ENCODE assay signal across 20 cellular contexts in genomic region chr5:64666058-64666457, GRCh38. TPM values are rescaled to one million over a fixed set of nuclear protein-coding genes. Genes with fewer than 3 reads are reported as not detected.
DNase-seq lines count a peak whose midpoint lies in the region; ATAC-seq, FAIRE-seq and TF ChIP-seq lines count a peak whose summit lies in the region.
"Had no signal": no experiment of that assay in that cellular context is flagged by ENCODE, and none has a peak within 500 bp of the region (broad histone marks: within the 10 kb centered on the region; RNA-seq: fewer than 3 reads in every experiment).

No MANE protein-coding gene starts in this region.

- ATAC-seq in WTC11, result no peak
- no peak for ATAC-seq in GM21360 (IDR thresholded peaks at IDR 0.05; ENCODE audit: unreplicated experiment)
- ATAC-seq in gastroesophageal sphincter, result no peak

- H2AFZ ChIP-seq in OCI-LY7 (ENCODE audit: low read length), result no peak overlapping the region

- no peaks in the 10 kb centered on the region for H3K27me3 Mint-ChIP-seq in WTC11 (ENCODE audit: low read depth)

- no peak overlapping the region for H3K27ac ChIP-seq in gastroesophageal sphincter
- H3K27ac ChIP-seq in OCI-LY7 (ENCODE audit: low read depth, low read length, poor library complexity, severe bottlenecking), result no peak overlapping the region
- H3K27ac ChIP-seq: 22Rv1 had no signal

- BruUV-seq in OCI-LY7 (replicated peaks; lab: Mats Ljungman, UMichigan), result no TSS peak

- H3K9me2 ChIP-seq in OCI-LY7 (ENCODE audit: insufficient read depth, low read length), result no peaks in the 10 kb centered on the region

- H3K79me2 ChIP-seq in OCI-LY7 (ENCODE audit: insufficient read depth, low read depth, low read length), result no peaks in the 10 kb centered on the region

- H3K9me3 ChIP-seq in gastroesophageal sphincter (no peaks in the 10 kb centered on the region), OCI-LY7 (ENCODE audit: low read length) (no peaks in the 10 kb centered on the region)

- H4K20me1 ChIP-seq in OCI-LY7 (ENCODE audit: insufficient read depth, low read length), result no peaks in the 10 kb centered on the region

- POLR2A ChIA-PET in WTC11 (lab: Charles Lee) (no interaction called here), OCI-LY7 (lab: Charles Lee) (interaction anchor here (0.5 kb wide), 1 partner anchor 731 kb away, joined by 5 read pairs; no protein-coding TSS in a partner anchor)

- no peak overlapping the region for H3K4me3 ChIP-seq in fibroblast of the aortic adventitia (ENCODE audit: low read depth, low read length)
- no peak overlapping the region for H3K4me3 ChIP-seq in gastroesophageal sphincter
- no peak overlapping the region for H3K4me3 ChIP-seq in OCI-LY7 (ENCODE audit: low read depth, low read length, poor library complexity, severe bottlenecking)

- no peaks in the 10 kb centered on the region for H3K36me3 ChIP-seq in gastroesophageal sphincter
- H3K36me3 ChIP-seq in OCI-LY7 (ENCODE audit: insufficient read depth, low read length), result no peaks in the 10 kb centered on the region

- no peaks in the 10 kb centered on the region for H3K9me3 Mint-ChIP-seq in WTC11
- H3K9me3 Mint-ChIP-seq: CD4-positive, alpha-beta memory T cell; stimulated activated naive CD8-positive, alpha-beta T cell treated with anti-CD3 and anti-CD28 coated beads, Interleukin-15, Interleukin-2, amounts not matched to agents 100 ng/mL and 50 ng/mL, for 24 hours had no signal

- H3K27ac Mint-ChIP-seq in WTC11, result no peak overlapping the region
- H3K27ac Mint-ChIP-seq: CD4-positive, alpha-beta memory T cell; stimulated activated naive CD8-positive, alpha-beta T cell treated with anti-CD3 and anti-CD28 coated beads, Interleukin-15, Interleukin-2, amounts not matched to agents 100 ng/mL and 50 ng/mL, for 24 hours had no signal

- DNase-seq in NCI-H146 (lab: John Stamatoyannopoulos, UW) (peak; percentile 35), NCI-H146 treated with DMSO at 0.1 percent for 48 hours (lab: John Stamatoyannopoulos, UW; ENCODE audit: unreplicated experiment) (no peak), WTC11 (ENCODE audit: low spot score) (no peak), fibroblast of the aortic adventitia (ENCODE audit: low read depth) (peak; percentile 78), GM12891 (ENCODE audit: insufficient read length, low spot score) (no peak), OCI-LY7 (ENCODE audit: low spot score) (no peak)
- DNase-seq: activated CD4-positive, CD25-positive, alpha-beta regulatory T cell; activated naive CD4-positive, alpha-beta T cell; caudate nucleus; CD4-positive, alpha-beta memory T cell; effector memory CD4-positive, alpha-beta T cell; GF-D8; midbrain; NCI-H2081 treated with DMSO at 0.1 percent for 48 hours had no signal

- no peak for TF ChIP-seq EP300 in gastroesophageal sphincter (IDR thresholded peaks at IDR 0.05)

- H3K27me3 ChIP-seq in gastroesophageal sphincter, result peaks cover 7% of the 10 kb centered on the region

- no peak overlapping the region for H3K4me2 ChIP-seq in OCI-LY7 (ENCODE audit: low read length)

- H3K36me3 Mint-ChIP-seq in WTC11, result no peaks in the 10 kb centered on the region
- H3K36me3 Mint-ChIP-seq: CD4-positive, alpha-beta memory T cell had no signal

- H3K4me1 ChIP-seq in gastroesophageal sphincter (no peaks in the 10 kb centered on the region), OCI-LY7 (ENCODE audit: insufficient read depth, low read length, poor library complexity, severe bottlenecking) (no peaks in the 10 kb centered on the region)

- CTCF ChIA-PET in WTC11 (lab: Charles Lee) (no interaction called here), OCI-LY7 (lab: Charles Lee; ENCODE audit: unreplicated experiment) (no interaction called here)

- intact Hi-C loops in OCI-LY7 (cut with micrococcal nuclease; ENCODE audit: unreplicated experiment), result no loop called here

- peaks cover 15% of the 10 kb centered on the region for H3K4me1 Mint-ChIP-seq in WTC11
- H3K4me1 Mint-ChIP-seq: CD4-positive, alpha-beta memory T cell had no signal

- FAIRE-seq in GM12891 (lab: Jason Lieb, UNC), result no peak
- FAIRE-seq: keratinocyte had no signal

- no peak overlapping the region for H3K4me3 Mint-ChIP-seq in WTC11
- H3K4me3 Mint-ChIP-seq: CD4-positive, alpha-beta memory T cell; stimulated activated naive CD8-positive, alpha-beta T cell treated with anti-CD3 and anti-CD28 coated beads, Interleukin-15, Interleukin-2, amounts not matched to agents 100 ng/mL and 50 ng/mL, for 24 hours had no signal

- TF ChIP-seq POLR2A in GM12891 (IDR thresholded peaks at IDR 0.05; ENCODE audit: low read depth, low read length) (no peak), gastroesophageal sphincter (IDR thresholded peaks at IDR 0.05) (no peak)

- no peak for TF ChIP-seq CTCF in WTC11 (IDR thresholded peaks at IDR 0.05)
- TF ChIP-seq CTCF in fibroblast of the aortic adventitia (IDR thresholded peaks at IDR 0.05; ENCODE audit: insufficient read depth, low read length), result no peak
- TF ChIP-seq CTCF in gastroesophageal sphincter (IDR thresholded peaks at IDR 0.05), result no peak
- TF ChIP-seq CTCF in OCI-LY7 (conservative IDR thresholded peaks at IDR 0.05; ENCODE audit: low read length), result no peak

TF ChIP-seq in WTC11, 78 proteins besides CTCF, POLR2A, EP300 and RAD21:
- peak; percentile 78 for TF ChIP-seq USF2 (CRISPR knock-in tag; IDR thresholded peaks at IDR 0.05)
- no peak for TF ChIP-seq MAX (CRISPR knock-in tag; IDR thresholded peaks at IDR 0.05)
- peak; percentile 61; the same call in 1 of the 2 replicates for TF ChIP-seq USF1 (CRISPR knock-in tag; IDR thresholded peaks at IDR 0.05)
- peak; percentile 73 for TF ChIP-seq NFYB (CRISPR knock-in tag; conservative IDR thresholded peaks at IDR 0.05; ENCODE audit: low read depth)
TF ChIP-seq in WTC11: peak in this region for 3.

TF ChIP-seq in GM12891, 5 proteins besides CTCF, POLR2A, EP300 and RAD21:
- TF ChIP-seq SPI1 (IDR thresholded peaks at IDR 0.05; ENCODE audit: low read depth, low read length) (no peak), TAF1 (IDR thresholded peaks at IDR 0.05; ENCODE audit: low read depth, low read length) (no peak)

RNA-seq across cellular contexts. Expression of gene SHISAL2B, which starts 24.2 kb away (rescaled TPM):
- total RNA-seq in WTC11 (2021) (11.1 to 15.2 TPM (median 14.8 TPM) in 3 replicates), fibroblast of the aortic adventitia (ENCODE audit: low replicate concordance) (not detected in 2 replicates), gastroesophageal sphincter (not detected), OCI-LY7 (2022) (not detected in 2 replicates)
- not detected for polyA plus RNA-seq in GM12891 (2012; ENCODE audit: low read depth, missing spikeins)
- total RNA-seq in OCI-LY7 (2014; rRNA removed; shearing (Covaris generic)), result not detected in 2 replicates
- total RNA-seq: CD4-positive, alpha-beta memory T cell; glomerular endothelial cell had no signal
- polyA plus RNA-seq: CD4-positive, alpha-beta memory T cell; keratinocyte had no signal

Comparison
In these comparisons a context has a peak if more than half of its experiments do, and no peak if none do; other contexts are left out.
1. DNase-seq: peak in NCI-H146 (single experiment) and fibroblast of the aortic adventitia (single experiment); none in NCI-H146 treated with DMSO at 0.1 percent for 48 hours (single experiment), WTC11 (single experiment), GM12891 (single experiment) and OCI-LY7 (single experiment).
2. RNA of gene SHISAL2B, which starts 24.2 kb away (total RNA-seq): 11.1 to 15.2 TPM in WTC11; not detected in fibroblast of the aortic adventitia, not detected in gastroesophageal sphincter and not detected in OCI-LY7; every median in the first group is over 10 times any median in the second.